ENCODE assay signal across 1 cellular context in genomic region chr21:45552696-45553391, GRCh38.
A peak's percentile ranks its signal among the peaks of the same experiment; 100 is the strongest.
TF ChIP-seq lines count a peak whose summit lies in the region.

No MANE protein-coding gene starts in this region.

TF ChIP-seq in GM12878, 131 proteins besides CTCF, POLR2A, EP300 and RAD21:
- no peak for TF ChIP-seq IKZF1 (conservative IDR thresholded peaks at IDR 0.05)
- 0 out of 2 replicates have a peak, but pooled peaks have one; percentile 36 for TF ChIP-seq MLLT1 (IDR thresholded peaks at IDR 0.05)
- TF ChIP-seq, protein P1, sequence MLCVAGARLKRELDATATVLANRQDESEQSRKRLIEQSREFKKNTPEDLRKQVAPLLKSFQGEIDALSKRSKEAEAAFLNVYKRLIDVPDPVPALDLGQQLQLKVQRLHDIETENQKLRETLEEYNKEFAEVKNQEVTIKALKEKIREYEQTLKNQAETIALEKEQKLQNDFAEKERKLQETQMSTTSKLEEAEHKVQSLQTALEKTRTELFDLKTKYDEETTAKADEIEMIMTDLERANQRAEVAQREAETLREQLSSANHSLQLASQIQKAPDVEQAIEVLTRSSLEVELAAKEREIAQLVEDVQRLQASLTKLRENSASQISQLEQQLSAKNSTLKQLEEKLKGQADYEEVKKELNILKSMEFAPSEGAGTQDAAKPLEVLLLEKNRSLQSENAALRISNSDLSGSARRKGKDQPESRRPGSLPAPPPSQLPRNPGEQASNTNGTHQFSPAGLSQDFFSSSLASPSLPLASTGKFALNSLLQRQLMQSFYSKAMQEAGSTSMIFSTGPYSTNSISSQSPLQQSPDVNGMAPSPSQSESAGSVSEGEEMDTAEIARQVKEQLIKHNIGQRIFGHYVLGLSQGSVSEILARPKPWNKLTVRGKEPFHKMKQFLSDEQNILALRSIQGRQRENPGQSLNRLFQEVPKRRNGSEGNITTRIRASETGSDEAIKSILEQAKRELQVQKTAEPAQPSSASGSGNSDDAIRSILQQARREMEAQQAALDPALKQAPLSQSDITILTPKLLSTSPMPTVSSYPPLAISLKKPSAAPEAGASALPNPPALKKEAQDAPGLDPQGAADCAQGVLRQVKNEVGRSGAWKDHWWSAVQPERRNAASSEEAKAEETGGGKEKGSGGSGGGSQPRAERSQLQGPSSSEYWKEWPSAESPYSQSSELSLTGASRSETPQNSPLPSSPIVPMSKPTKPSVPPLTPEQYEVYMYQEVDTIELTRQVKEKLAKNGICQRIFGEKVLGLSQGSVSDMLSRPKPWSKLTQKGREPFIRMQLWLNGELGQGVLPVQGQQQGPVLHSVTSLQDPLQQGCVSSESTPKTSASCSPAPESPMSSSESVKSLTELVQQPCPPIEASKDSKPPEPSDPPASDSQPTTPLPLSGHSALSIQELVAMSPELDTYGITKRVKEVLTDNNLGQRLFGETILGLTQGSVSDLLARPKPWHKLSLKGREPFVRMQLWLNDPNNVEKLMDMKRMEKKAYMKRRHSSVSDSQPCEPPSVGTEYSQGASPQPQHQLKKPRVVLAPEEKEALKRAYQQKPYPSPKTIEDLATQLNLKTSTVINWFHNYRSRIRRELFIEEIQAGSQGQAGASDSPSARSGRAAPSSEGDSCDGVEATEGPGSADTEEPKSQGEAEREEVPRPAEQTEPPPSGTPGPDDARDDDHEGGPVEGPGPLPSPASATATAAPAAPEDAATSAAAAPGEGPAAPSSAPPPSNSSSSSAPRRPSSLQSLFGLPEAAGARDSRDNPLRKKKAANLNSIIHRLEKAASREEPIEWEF (IDR thresholded peaks at IDR 0.05; ENCODE audit: insufficient replicate concordance, low read depth, low read length): no peak
- TF ChIP-seq STAT3 (IDR thresholded peaks at IDR 0.05; ENCODE audit: low read depth, low read length): no peak
